18 cellular contexts compared by ENCODE assay signal in genomic region chr15:60083318-60083717, GRCh38.
DNase-seq lines count a peak whose midpoint lies in the region; ATAC-seq, FAIRE-seq and TF ChIP-seq lines count a peak whose summit lies in the region.
"Had no signal": no experiment of that assay in that cellular context is flagged by ENCODE, and none has a peak within 500 bp of the region (broad histone marks: within the 10 kb centered on the region; RNA-seq: fewer than 3 reads in every experiment).

No MANE protein-coding gene starts in this region.

- CTCF ChIA-PET in MCF 10A (lab: Yijun Ruan, JAX): interaction anchor here (1.2 to 1.3 kb wide), 2 partner anchors 12 to 332 kb away, joined by 3 read pairs; no protein-coding TSS in a partner anchor
- CTCF ChIA-PET in mammary epithelial cell (lab: Charles Lee; ENCODE audit: low non-redundant PET): no interaction called here

- dilution Hi-C loops in mammary epithelial cell (cut with HindIII; ENCODE audit: low sequenced_read_pairs): no loop called here

- H3K36me3 Mint-ChIP-seq in MCF 10A (ENCODE audit: insufficient read depth, unreplicated experiment) (no peaks in the 10 kb centered on the region), astrocyte (ENCODE audit: low read depth, unreplicated experiment) (no peaks in the 10 kb centered on the region), T-helper 17 cell (ENCODE audit: low read depth) (peaks cover 2% of the 10 kb centered on the region)

- no peaks in the 10 kb centered on the region for H3K4me1 ChIP-seq in mammary epithelial cell (ENCODE audit: insufficient read depth, low read length)
- H3K4me1 ChIP-seq in astrocyte (ENCODE audit: insufficient read depth, low read length): peaks cover 15% of the 10 kb centered on the region
- H3K4me1 ChIP-seq in osteoblast (ENCODE audit: insufficient read depth, low read length): peaks cover 11% of the 10 kb centered on the region
- H3K4me1 ChIP-seq: BLaER1, HAP-1 had no signal

- H3K4me2 ChIP-seq in mammary epithelial cell (ENCODE audit: insufficient read depth, low read depth, low read length): no peak overlapping the region
- peak overlapping the region; percentile 53 for H3K4me2 ChIP-seq in astrocyte (ENCODE audit: low read length)
- H3K4me2 ChIP-seq in osteoblast (ENCODE audit: insufficient read depth, low read length): peak overlapping the region; percentile 14
- H3K4me2 ChIP-seq: BLaER1 had no signal

- H3K36me3 ChIP-seq in mammary epithelial cell (ENCODE audit: insufficient read depth, low read length) (no peaks in the 10 kb centered on the region), astrocyte (ENCODE audit: insufficient read depth, low read length) (no peaks in the 10 kb centered on the region), osteoblast (ENCODE audit: insufficient read depth, low read length) (no peaks in the 10 kb centered on the region)
- H3K36me3 ChIP-seq: BLaER1, HAP-1 had no signal

- DNase-seq in MCF 10A (ENCODE audit: unreplicated experiment) (peak; percentile 28), mammary epithelial cell (no peak), astrocyte (ENCODE audit: low read depth) (no peak), fibroblast of gingiva (ENCODE audit: low read depth) (peak; percentile 51), osteoblast (ENCODE audit: insufficient read length, low spot score, missing footprints) (no peak), T-helper 17 cell (no peak), GM10266 (ENCODE audit: extremely low spot score) (no peak)
- DNase-seq: AML-193, Calu3, DMS 273 treated with DMSO at 0.1 percent for 48 hours, DMS79, GOT3 had no signal

- H3K9me3 Mint-ChIP-seq in MCF 10A (ENCODE audit: unreplicated experiment) (no peaks in the 10 kb centered on the region), astrocyte (ENCODE audit: unreplicated experiment) (no peaks in the 10 kb centered on the region)

- in situ Hi-C loops in mammary epithelial cell (cut with MboI; ENCODE audit: low sequenced_read_pairs in 2 of 2): no loop called here

- no TSS peak for BruUV-seq in MCF 10A (replicated peaks; lab: Mats Ljungman, UMichigan)
- BruUV-seq in mammary epithelial cell (replicated peaks; lab: Mats Ljungman, UMichigan): no TSS peak

- H3K4me1 Mint-ChIP-seq in MCF 10A (ENCODE audit: insufficient read depth, unreplicated experiment): peaks cover 6% of the 10 kb centered on the region
- peaks cover 7% of the 10 kb centered on the region for H3K4me1 Mint-ChIP-seq in astrocyte (ENCODE audit: low read depth, unreplicated experiment)
- H3K4me1 Mint-ChIP-seq in T-helper 17 cell: peaks cover 2% of the 10 kb centered on the region

- H2AFZ ChIP-seq in mammary epithelial cell (ENCODE audit: low read depth, low read length) (no peak overlapping the region), astrocyte (ENCODE audit: low read depth, low read length) (no peak overlapping the region), osteoblast (ENCODE audit: low read length) (peak overlapping the region; percentile 62)

- H3K27me3 Mint-ChIP-seq in MCF 10A (ENCODE audit: insufficient read depth, unreplicated experiment) (no peaks in the 10 kb centered on the region), astrocyte (ENCODE audit: low read depth, unreplicated experiment) (peaks cover 2% of the 10 kb centered on the region), T-helper 17 cell (peaks cover 38% of the 10 kb centered on the region)

- H4K20me1 ChIP-seq in mammary epithelial cell (ENCODE audit: insufficient read depth, low read length) (no peaks in the 10 kb centered on the region), astrocyte (ENCODE audit: insufficient read depth, low read length) (no peaks in the 10 kb centered on the region), osteoblast (ENCODE audit: insufficient read depth, low read length) (no peaks in the 10 kb centered on the region)
- H4K20me1 ChIP-seq: BLaER1 had no signal

- intact Hi-C loops in MCF 10A (cut with micrococcal nuclease): no loop called here
- intact Hi-C loops in mammary epithelial cell (cut with micrococcal nuclease): no loop called here

- H3K9ac ChIP-seq in mammary epithelial cell (ENCODE audit: insufficient read depth, low read length) (no peak overlapping the region), astrocyte (ENCODE audit: low read length) (no peak overlapping the region)
- H3K9ac ChIP-seq: BLaER1 had no signal

- ATAC-seq in T-helper 17 cell (no peak), HG03469 (IDR thresholded peaks at IDR 0.05; ENCODE audit: unreplicated experiment) (no peak)

- H3K4me3 Mint-ChIP-seq in MCF 10A (ENCODE audit: unreplicated experiment) (no peak overlapping the region), astrocyte (ENCODE audit: unreplicated experiment) (no peak overlapping the region), T-helper 17 cell (no peak overlapping the region)

- H3K9me3 ChIP-seq in mammary epithelial cell (replicated peaks; ENCODE audit: insufficient read depth, low read length) (no peaks in the 10 kb centered on the region), astrocyte (ENCODE audit: insufficient read depth, low read depth, low read length) (no peaks in the 10 kb centered on the region), osteoblast (ENCODE audit: low read depth, low read length) (no peaks in the 10 kb centered on the region), T-helper 17 cell (ENCODE audit: control insufficient read depth, low read length, poor library complexity, severe bottlenecking) (no peaks in the 10 kb centered on the region)
- H3K9me3 ChIP-seq: BLaER1, HAP-1 had no signal

- no peak for TF ChIP-seq CTCF in MCF 10A (IDR thresholded peaks at IDR 0.05; ENCODE audit: unreplicated experiment)
- no peak for TF ChIP-seq CTCF in mammary epithelial cell (conservative IDR thresholded peaks at IDR 0.05 in 1 of 2, IDR thresholded peaks at IDR 0.05 in 1 of 2; ENCODE audit: extremely low read depth in 1 of 2, insufficient read depth in 1 of 2, low read depth in 1 of 2, low read length in 2 of 2)
- no peak for TF ChIP-seq CTCF in astrocyte (IDR thresholded peaks at IDR 0.05; ENCODE audit: insufficient read depth, low read depth, low read length)
- TF ChIP-seq CTCF in osteoblast (IDR thresholded peaks at IDR 0.05; ENCODE audit: extremely low read depth, low read depth, low read length): no peak
- TF ChIP-seq CTCF in GM10266 (IDR thresholded peaks at IDR 0.05; ENCODE audit: control insufficient read depth, insufficient read depth, low read depth, missing control alignments): no peak

- POLR2A ChIA-PET in MCF 10A (lab: Yijun Ruan, JAX): no interaction called here

- no peaks in the 10 kb centered on the region for H3K27me3 ChIP-seq in mammary epithelial cell (ENCODE audit: insufficient read depth, low read length)
- H3K27me3 ChIP-seq in astrocyte (ENCODE audit: insufficient read depth, low read length): no peaks in the 10 kb centered on the region
- peaks cover 2% of the 10 kb centered on the region for H3K27me3 ChIP-seq in osteoblast (ENCODE audit: insufficient read depth, low read length)
- H3K27me3 ChIP-seq: BLaER1 had no signal

- H3K27ac Mint-ChIP-seq in MCF 10A (ENCODE audit: low read depth, unreplicated experiment): no peak overlapping the region
- no peak overlapping the region for H3K27ac Mint-ChIP-seq in astrocyte (ENCODE audit: unreplicated experiment)
- no peak overlapping the region for H3K27ac Mint-ChIP-seq in T-helper 17 cell

- 80% methylated on average over 3 of the region's 3 CpGs for WGBS in mammary epithelial cell (ENCODE audit: low coverage, missing lambda C conversion rate)

- H3K27ac ChIP-seq in mammary epithelial cell (ENCODE audit: insufficient read depth, low read depth, low read length): no peak overlapping the region
- no peak overlapping the region for H3K27ac ChIP-seq in astrocyte (ENCODE audit: low read depth, low read length)
- no peak overlapping the region for H3K27ac ChIP-seq in osteoblast (ENCODE audit: low read depth, low read length)
- H3K27ac ChIP-seq: 22Rv1, BLaER1, HL-60 had no signal

- H3K4me3 ChIP-seq in mammary epithelial cell (replicated peaks in 1 of 3; ENCODE audit: insufficient read depth in 1 of 3, low read depth in 2 of 3, low read length in 3 of 3): no peak overlapping the region
- no peak overlapping the region for H3K4me3 ChIP-seq in astrocyte (ENCODE audit: insufficient read depth, low read depth, low read length)
- H3K4me3 ChIP-seq in osteoblast (ENCODE audit: insufficient read depth, low read length): no peak overlapping the region
- H3K4me3 ChIP-seq: BLaER1, HAP-1 had no signal

- H3K79me2 ChIP-seq in mammary epithelial cell (ENCODE audit: insufficient read depth, low read length): no peaks in the 10 kb centered on the region
- no peaks in the 10 kb centered on the region for H3K79me2 ChIP-seq in astrocyte (ENCODE audit: insufficient read depth, low read length)
- no peaks in the 10 kb centered on the region for H3K79me2 ChIP-seq in osteoblast (ENCODE audit: insufficient read depth, low read length)

- FAIRE-seq in astrocyte (lab: Jason Lieb, UNC): no peak
- FAIRE-seq: GM12891 had no signal

Comparison
In these comparisons a context has a peak if more than half of its experiments do, and no peak if none do; other contexts are left out.
1. DNase-seq: peak in MCF 10A (single experiment) and fibroblast of gingiva (single experiment); none in mammary epithelial cell (single experiment), astrocyte (single experiment), osteoblast (single experiment), T-helper 17 cell (0 of 3) and GM10266 (single experiment).